ENCODE assay signal across 8 cellular contexts in genomic region chr21:42781150-42781980, GRCh38.
A peak's percentile ranks its signal among the peaks of the same experiment; 100 is the strongest.
DNase-seq lines count a peak whose midpoint lies in the region; ATAC-seq lines count a peak whose summit lies in the region.

No MANE protein-coding gene starts in this region.

- peaks cover 30% of the 10 kb centered on the region for H3K27me3 Mint-ChIP-seq in activated CD4-positive, alpha-beta T cell treated with anti-CD3 and anti-CD28 coated beads, Interleukin-2, amount 10 ng/mL, durations not matched to agents 24 days and 14 days
- H3K27me3 Mint-ChIP-seq in T-cell, result peaks cover 0 to 2% of the 10 kb centered on the region in 2 donors
- H3K27me3 Mint-ChIP-seq in stimulated activated naive CD8-positive, alpha-beta T cell treated with anti-CD3 and anti-CD28 coated beads, Interleukin-15, amount 100 ng/mL, for 72 hours, result peaks cover 27% of the 10 kb centered on the region

- no peaks in the 10 kb centered on the region for H3K36me3 ChIP-seq in Karpas-422 (ENCODE audit: insufficient read depth, low read length)

- POLR2A ChIA-PET in T-cell (lab: Charles Lee), result no interaction called here

- H3K27me3 ChIP-seq in Karpas-422 (ENCODE audit: low read length), result no peaks in the 10 kb centered on the region

- CTCF ChIA-PET in T-cell (lab: Charles Lee), result no interaction called here

- no peaks in the 10 kb centered on the region for H3K9me2 ChIP-seq in Karpas-422 (replicated peaks; ENCODE audit: insufficient read depth, low read length)

- no peak overlapping the region for H2AFZ ChIP-seq in Karpas-422 (ENCODE audit: low read length)

- peaks cover under 1% of the 10 kb centered on the region for H3K9me3 Mint-ChIP-seq in activated CD4-positive, alpha-beta T cell treated with anti-CD3 and anti-CD28 coated beads, Interleukin-2, amount 10 ng/mL, durations not matched to agents 24 days and 14 days
- no peaks in the 10 kb centered on the region for H3K9me3 Mint-ChIP-seq in T-cell
- H3K9me3 Mint-ChIP-seq in stimulated activated naive CD8-positive, alpha-beta T cell treated with anti-CD3 and anti-CD28 coated beads, Interleukin-15, amount 100 ng/mL, for 72 hours, result peaks cover 0 to 2% of the 10 kb centered on the region in 2 donors

- peaks cover 2% of the 10 kb centered on the region for H3K36me3 Mint-ChIP-seq in activated CD4-positive, alpha-beta T cell treated with anti-CD3 and anti-CD28 coated beads, Interleukin-2, amount 10 ng/mL, durations not matched to agents 24 days and 14 days (ENCODE audit: low read depth)
- peaks cover 3% of the 10 kb centered on the region for H3K36me3 Mint-ChIP-seq in T-cell

- H3K4me1 Mint-ChIP-seq in activated CD4-positive, alpha-beta T cell treated with anti-CD3 and anti-CD28 coated beads, Interleukin-2, amount 10 ng/mL, durations not matched to agents 24 days and 14 days, result peaks cover 31% of the 10 kb centered on the region
- H3K4me1 Mint-ChIP-seq in T-cell, result peaks cover 48 to 55% (median 53%) of the 10 kb centered on the region in 3 donors
- H3K4me1 Mint-ChIP-seq in stimulated activated naive CD8-positive, alpha-beta T cell treated with anti-CD3 and anti-CD28 coated beads, Interleukin-15, amount 100 ng/mL, for 72 hours, result peaks cover 54% of the 10 kb centered on the region

- H3K27ac Mint-ChIP-seq in activated CD4-positive, alpha-beta T cell treated with anti-CD3 and anti-CD28 coated beads, Interleukin-2, amount 10 ng/mL, durations not matched to agents 24 days and 14 days, result no peak overlapping the region
- H3K27ac Mint-ChIP-seq in T-cell, result peak overlapping the region; percentile 58 to 65
- no peak overlapping the region for H3K27ac Mint-ChIP-seq in stimulated activated naive CD8-positive, alpha-beta T cell treated with anti-CD3 and anti-CD28 coated beads, Interleukin-15, amount 100 ng/mL, for 72 hours

- H3K79me2 ChIP-seq in Karpas-422 (ENCODE audit: low read length), result no peaks in the 10 kb centered on the region

- peaks cover 10% of the 10 kb centered on the region for H3K4me1 ChIP-seq in Karpas-422 (ENCODE audit: low read length)

- H3K4me2 ChIP-seq in Karpas-422 (ENCODE audit: low read depth, low read length, poor library complexity, severe bottlenecking), result no peak overlapping the region

- H3K9ac ChIP-seq in Karpas-422 (ENCODE audit: low read length), result no peak overlapping the region

- no peaks in the 10 kb centered on the region; the same call in 1 of the 2 replicates for H4K20me1 ChIP-seq in Karpas-422 (ENCODE audit: insufficient read depth, low read depth, low read length)

- H3K9me3 ChIP-seq in Karpas-422 (ENCODE audit: low read length), result no peaks in the 10 kb centered on the region

- ATAC-seq in T-cell (replicated peaks in 1 of 4) (no peak), HG02981 (IDR thresholded peaks at IDR 0.05; ENCODE audit: unreplicated experiment) (no peak)
- ATAC-seq in stimulated activated naive CD8-positive, alpha-beta T cell treated with anti-CD3 and anti-CD28 coated beads, Interleukin-15, amount 100 ng/mL, for 72 hours, result no peak

- peak overlapping the region; percentile 29 for H3K4me3 Mint-ChIP-seq in activated CD4-positive, alpha-beta T cell treated with anti-CD3 and anti-CD28 coated beads, Interleukin-2, amount 10 ng/mL, durations not matched to agents 24 days and 14 days
- peak overlapping the region; percentile 49 to 80 (median 60) for H3K4me3 Mint-ChIP-seq in T-cell
- H3K4me3 Mint-ChIP-seq in stimulated activated naive CD8-positive, alpha-beta T cell treated with anti-CD3 and anti-CD28 coated beads, Interleukin-15, amount 100 ng/mL, for 72 hours, result peak overlapping the region; percentile 35 to 60

- no peak overlapping the region for H3K27ac ChIP-seq in Karpas-422 (ENCODE audit: low read length)

- intact Hi-C loops in activated CD4-positive, alpha-beta T cell treated with anti-CD3 and anti-CD28 coated beads, Interleukin-2, amount 10 ng/mL, durations not matched to agents 24 days and 14 days (cut with micrococcal nuclease), result loop anchor here (5.0 kb wide), 2 partner anchors 44 to 99 kb away; no protein-coding TSS in a partner anchor

- no peak overlapping the region for H3K4me3 ChIP-seq in Karpas-422 (ENCODE audit: low read length)

- no peak for DNase-seq in activated CD4-positive, alpha-beta T cell treated with anti-CD3 and anti-CD28 coated beads, Interleukin-2, amount 10 ng/mL, durations not matched to agents 24 days and 14 days
- DNase-seq in activated CD4-positive, alpha-beta T cell treated with anti-CD3 and anti-CD28 coated beads, Interleukin-2, amount 50 U/mL, for 1 hour, result no peak
- DNase-seq in T-cell (peak in 1 of 34 experiments; percentile 9), iPS-NIHi7 (ENCODE audit: extremely low spot score) (peak; percentile 60), Karpas-422 (no peak)
- DNase-seq in stimulated activated naive CD8-positive, alpha-beta T cell treated with anti-CD3 and anti-CD28 coated beads, Interleukin-15, amount 100 ng/mL, for 72 hours, result no peak
- no peak for DNase-seq in stimulated activated CD4-positive, alpha-beta T cell treated with anti-CD3 and anti-CD28 coated beads, Interleukin-4, amount 100 ng/mL, for 4 hours

Comparison
In these comparisons a context has a peak if more than half of its experiments do, and no peak if none do; other contexts are left out.
1. H3K27ac Mint-ChIP-seq: peak in T-cell (2 of 2); none in activated CD4-positive, alpha-beta T cell treated with anti-CD3 and anti-CD28 coated beads, Interleukin-2, amount 10 ng/mL, durations not matched to agents 24 days and 14 days (single experiment) and stimulated activated naive CD8-positive, alpha-beta T cell treated with anti-CD3 and anti-CD28 coated beads, Interleukin-15, amount 100 ng/mL, for 72 hours (0 of 2).
2. Peak in every context shown above with its lines, with median percentiles within 50 percentile points of each other: H3K4me3 Mint-ChIP-seq.